Comparison of ENCODE assay signal across 13 cellular contexts in genomic region chr1:224300346-224300745, GRCh38. TPM values are rescaled to one million over a fixed set of nuclear protein-coding genes. Genes with fewer than 3 reads are reported as not detected.
DNase-seq lines count a peak whose midpoint lies in the region; ATAC-seq, FAIRE-seq and TF ChIP-seq lines count a peak whose summit lies in the region.
"Had no signal": no experiment of that assay in that cellular context is flagged by ENCODE, and none has a peak within 500 bp of the region (broad histone marks: within the 10 kb centered on the region; RNA-seq: fewer than 3 reads in every experiment).

No MANE protein-coding gene starts in this region.

- 84 to 91% methylated on average over 2 of the region's 2 CpGs for WGBS in upper lobe of left lung, 2 donors

- no peak for TF ChIP-seq CTCF in 22Rv1 (IDR thresholded peaks at IDR 0.05)
- TF ChIP-seq CTCF in HFF-Myc (IDR thresholded peaks at IDR 0.05; ENCODE audit: low read depth, low read length, missing control alignments) = no peak
- no peak for TF ChIP-seq CTCF in upper lobe of left lung (IDR thresholded peaks at IDR 0.05)
- TF ChIP-seq CTCF in D721Med (IDR thresholded peaks at IDR 0.05; ENCODE audit: insufficient read depth, missing control alignments) = no peak

- DNase-seq in HFF-Myc (ENCODE audit: extremely low read depth, low read depth) (peak; percentile 58), SW480 (ENCODE audit: low spot score) (peak; percentile 9), fibroblast of the conjunctiva (ENCODE audit: low read depth) (peak; percentile 27), upper lobe of left lung (no peak), D721Med (ENCODE audit: insufficient read length, low spot score) (no peak), NCI-H1105 (lab: John Stamatoyannopoulos, UW) (no peak)
- DNase-seq in central memory CD4-positive, alpha-beta T cell = no peak
- DNase-seq: activated T-cell treated with anti-CD3 and anti-CD28 coated beads, Interleukin-2, amount 50 U/mL, for 4 hours; NCI-H187 treated with DMSO at 0.1 percent for 48 hours; stomach had no signal

- no peak for FAIRE-seq in D721Med (lab: Jason Lieb, UNC)
- FAIRE-seq: colon had no signal

- H3K27ac ChIP-seq in 22Rv1 = peak overlapping the region; percentile 6
- H3K27ac ChIP-seq in upper lobe of left lung = no peak overlapping the region
- H3K27ac ChIP-seq: stomach had no signal

- H3K9me3 ChIP-seq in upper lobe of left lung = no peaks in the 10 kb centered on the region
- H3K9me3 ChIP-seq: stomach had no signal

- H3K4me3 ChIP-seq in HFF-Myc (replicated peaks; ENCODE audit: low read depth, low read length) (no peak overlapping the region), upper lobe of left lung (no peak overlapping the region)
- H3K4me3 ChIP-seq: stomach had no signal

- TF ChIP-seq EP300 in upper lobe of left lung (IDR thresholded peaks at IDR 0.05) = no peak

- no peaks in the 10 kb centered on the region for H3K27me3 ChIP-seq in upper lobe of left lung
- H3K27me3 ChIP-seq: stomach had no signal

- peaks cover 0 to 4% (median 0%) of the 10 kb centered on the region in 4 donors for H3K4me1 ChIP-seq in upper lobe of left lung

- no peak for TF ChIP-seq POLR2A in upper lobe of left lung (IDR thresholded peaks at IDR 0.05)

- H3K36me3 ChIP-seq in upper lobe of left lung = peaks cover 46 to 94% (median 64%) of the 10 kb centered on the region in 4 donors

- no peak for ATAC-seq in upper lobe of left lung (ENCODE audit: low FRiP score in 2 of 2)
- ATAC-seq: activated T-cell treated with anti-CD3 and anti-CD28 coated beads, Interleukin-2, amount 50 U/mL, for 4 hours; natural killer cell treated with Interleukin-12 subunit alpha and Interleukin-12 subunit beta and Interleukin-15 and Interleukin-18, amount 100 ng/mL, for 72 hours had no signal

RNA-seq across cellular contexts. Expression of gene NVL, which starts 29.6 kb away (rescaled TPM):
- total RNA-seq in upper lobe of left lung = 10 to 100 TPM; 20.2 to 56.6 (median 34.1) TPM

RNA-seq across cellular contexts. Expression of gene CNIH4, which starts 56.3 kb away (rescaled TPM):
- total RNA-seq in upper lobe of left lung = 10 to 100 TPM; 19.2 to 86.6 (median 38.5) TPM

Comparison
In these comparisons a context has a peak if more than half of its experiments do, and no peak if none do; other contexts are left out.
1. DNase-seq: peak in HFF-Myc (single experiment), SW480 (single experiment) and fibroblast of the conjunctiva (single experiment); none in upper lobe of left lung (0 of 2), D721Med (single experiment), central memory CD4-positive, alpha-beta T cell (single experiment) and NCI-H1105 (single experiment).